1 cellular context compared by ENCODE assay signal in genomic region chr17:65783845-65784334, GRCh38.
TF ChIP-seq lines count a peak whose summit lies in the region.

No MANE protein-coding gene starts in this region.

TF ChIP-seq in HepG2, 621 proteins besides CTCF, POLR2A, EP300 and RAD21 (continued from another document and continues in another):
- no peak for TF ChIP-seq ZNF350 (CRISPR knock-in tag; IDR thresholded peaks at IDR 0.05; ENCODE audit: borderline replicate concordance, low read depth)
- TF ChIP-seq GATAD1 (CRISPR knock-in tag; IDR thresholded peaks at IDR 0.05): no peak
- no peak for TF ChIP-seq PATZ1 (CRISPR knock-in tag; IDR thresholded peaks at IDR 0.05)
- TF ChIP-seq ZKSCAN5 (CRISPR knock-in tag; IDR thresholded peaks at IDR 0.05): no peak
- TF ChIP-seq TGIF2 (CRISPR knock-in tag; IDR thresholded peaks at IDR 0.05): 0 out of 2 replicates have a peak, but pooled peaks have one; percentile 52
- TF ChIP-seq ZNF142 (CRISPR knock-in tag; IDR thresholded peaks at IDR 0.05): no peak
- no peak for TF ChIP-seq ZSCAN21 (CRISPR knock-in tag; IDR thresholded peaks at IDR 0.05; ENCODE audit: borderline replicate concordance)
- TF ChIP-seq SOX13 (IDR thresholded peaks at IDR 0.05): no peak
- TF ChIP-seq SOX13 (CRISPR knock-in tag; conservative IDR thresholded peaks at IDR 0.05 in 1 of 2, IDR thresholded peaks at IDR 0.05 in 1 of 2): peak in 1 of 2 experiments; percentile 73; a peak in 2 of 4 replicates
- no peak for TF ChIP-seq ZNF879 (CRISPR knock-in tag; IDR thresholded peaks at IDR 0.05)
- TF ChIP-seq CEBPB (IDR thresholded peaks at IDR 0.05; ENCODE audit: borderline replicate concordance, low read depth, low read length): peak; percentile 92
- TF ChIP-seq CREM (IDR thresholded peaks at IDR 0.05): peak; percentile 36; the same call in 1 of the 2 replicates
- TF ChIP-seq CREM (CRISPR knock-in tag; IDR thresholded peaks at IDR 0.05): no peak
- peak; percentile 94 for TF ChIP-seq CEBPG (CRISPR knock-in tag; IDR thresholded peaks at IDR 0.05)
- no peak for TF ChIP-seq PHF8 (CRISPR knock-in tag; IDR thresholded peaks at IDR 0.05)
- no peak for TF ChIP-seq MED13 (CRISPR knock-in tag; IDR thresholded peaks at IDR 0.05)
- peak; percentile 64 for TF ChIP-seq THAP11 (CRISPR knock-in tag; IDR thresholded peaks at IDR 0.05)
- TF ChIP-seq ZNF770 (CRISPR knock-in tag; IDR thresholded peaks at IDR 0.05): no peak
- no peak for TF ChIP-seq CSRNP1 (CRISPR knock-in tag; IDR thresholded peaks at IDR 0.05)
- TF ChIP-seq BCL3 (CRISPR knock-in tag; IDR thresholded peaks at IDR 0.05): no peak
- no peak for TF ChIP-seq ARNTL (CRISPR knock-in tag; IDR thresholded peaks at IDR 0.05)
- TF ChIP-seq FLYWCH1 (CRISPR knock-in tag; IDR thresholded peaks at IDR 0.05): no peak
- no peak for TF ChIP-seq PRPF4 (IDR thresholded peaks at IDR 0.05; ENCODE audit: low read depth, low read length, poor library complexity, severe bottlenecking)
- peak; percentile 49; the same call in 1 of the 2 replicates for TF ChIP-seq ZNF382 (CRISPR knock-in tag; IDR thresholded peaks at IDR 0.05; ENCODE audit: borderline replicate concordance)
- TF ChIP-seq ZNF33A (CRISPR knock-in tag; IDR thresholded peaks at IDR 0.05; ENCODE audit: borderline replicate concordance): no peak
- TF ChIP-seq ZNF552 (CRISPR knock-in tag; IDR thresholded peaks at IDR 0.05; ENCODE audit: borderline replicate concordance): no peak
- TF ChIP-seq ZNF468 (CRISPR knock-in tag; IDR thresholded peaks at IDR 0.05): no peak
- TF ChIP-seq NPAS2 (CRISPR knock-in tag; IDR thresholded peaks at IDR 0.05; ENCODE audit: borderline replicate concordance): no peak
- TF ChIP-seq PPARG (CRISPR knock-in tag; conservative IDR thresholded peaks at IDR 0.05): no peak
- TF ChIP-seq PITX1 (CRISPR knock-in tag; IDR thresholded peaks at IDR 0.05): no peak
- TF ChIP-seq TOE1 (CRISPR knock-in tag; IDR thresholded peaks at IDR 0.05): no peak
- TF ChIP-seq ZNF773 (CRISPR knock-in tag; IDR thresholded peaks at IDR 0.05; ENCODE audit: borderline replicate concordance): no peak
- TF ChIP-seq ZNF3 (CRISPR knock-in tag; IDR thresholded peaks at IDR 0.05): 0 out of 2 replicates have a peak, but pooled peaks have one; percentile 31
- TF ChIP-seq ZFP36 (IDR thresholded peaks at IDR 0.05; ENCODE audit: borderline replicate concordance, low read depth, low read length, partially characterized antibody): no peak
- TF ChIP-seq TEAD3 (CRISPR knock-in tag; optimal IDR thresholded peaks at IDR 0.05; ENCODE audit: borderline replicate concordance): peak; percentile 69
- no peak for TF ChIP-seq IKZF5 (CRISPR knock-in tag; IDR thresholded peaks at IDR 0.05)
- TF ChIP-seq GZF1 (CRISPR knock-in tag; IDR thresholded peaks at IDR 0.05): no peak
- TF ChIP-seq LRRFIP1 (CRISPR knock-in tag; conservative IDR thresholded peaks at IDR 0.05): no peak
- no peak for TF ChIP-seq ZNF296 (CRISPR knock-in tag; conservative IDR thresholded peaks at IDR 0.05)
- no peak for TF ChIP-seq NRL (CRISPR knock-in tag; IDR thresholded peaks at IDR 0.05; ENCODE audit: borderline replicate concordance)
- TF ChIP-seq IRF9 (CRISPR knock-in tag; IDR thresholded peaks at IDR 0.05; ENCODE audit: borderline replicate concordance): no peak
- no peak for TF ChIP-seq THAP7 (CRISPR knock-in tag; IDR thresholded peaks at IDR 0.05)
- TF ChIP-seq TBX3 (IDR thresholded peaks at IDR 0.05; ENCODE audit: borderline replicate concordance): no peak; the same call in 1 of the 2 replicates
- TF ChIP-seq SOX6 (IDR thresholded peaks at IDR 0.05): no peak
- TF ChIP-seq SOX6 (CRISPR knock-in tag; IDR thresholded peaks at IDR 0.05): no peak
- no peak for TF ChIP-seq ZNF343 (CRISPR knock-in tag; IDR thresholded peaks at IDR 0.05)
- 0 out of 2 replicates have a peak, but pooled peaks have one; percentile 35 for TF ChIP-seq MIER3 (CRISPR knock-in tag; IDR thresholded peaks at IDR 0.05; ENCODE audit: borderline replicate concordance)
- no peak for TF ChIP-seq SAFB2 (CRISPR knock-in tag; IDR thresholded peaks at IDR 0.05; ENCODE audit: borderline replicate concordance, low read depth)
- no peak for TF ChIP-seq RFXANK (CRISPR knock-in tag; IDR thresholded peaks at IDR 0.05)
- no peak for TF ChIP-seq PAWR (CRISPR knock-in tag; IDR thresholded peaks at IDR 0.05; ENCODE audit: borderline replicate concordance)
- no peak for TF ChIP-seq SRSF1 (optimal IDR thresholded peaks at IDR 0.05; ENCODE audit: low read depth, low read length)
- no peak for TF ChIP-seq ZNF709 (CRISPR knock-in tag; IDR thresholded peaks at IDR 0.05)
- TF ChIP-seq ZNF180 (CRISPR knock-in tag; IDR thresholded peaks at IDR 0.05; ENCODE audit: borderline replicate concordance, low read depth): no peak
